1 cellular context compared by ENCODE assay signal in the genomic region with DNA sequence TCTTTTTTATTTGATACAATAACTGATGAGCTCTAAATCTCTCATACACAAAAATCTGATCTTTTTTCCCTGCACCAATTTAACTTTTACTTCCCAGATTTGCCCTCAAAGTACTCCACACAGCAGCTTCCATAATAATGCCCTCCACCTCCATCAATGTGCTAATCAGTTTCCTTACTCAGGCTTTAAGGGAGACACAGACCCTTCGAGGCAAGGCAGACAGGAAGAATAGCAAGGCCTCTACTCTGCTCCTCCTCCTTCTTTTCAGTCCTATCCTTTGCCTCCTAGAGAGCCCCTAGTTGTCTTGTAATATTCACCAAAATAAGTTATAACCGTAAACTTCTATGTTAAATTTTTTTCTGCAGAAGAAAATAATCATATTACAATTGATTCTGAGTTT.
TF ChIP-seq lines count a peak whose summit lies in the region.

No MANE protein-coding gene starts in this region.

TF ChIP-seq in GM23338, 12 proteins besides CTCF, POLR2A, EP300 and RAD21 (continued from another document):
- TF ChIP-seq, protein P1, sequence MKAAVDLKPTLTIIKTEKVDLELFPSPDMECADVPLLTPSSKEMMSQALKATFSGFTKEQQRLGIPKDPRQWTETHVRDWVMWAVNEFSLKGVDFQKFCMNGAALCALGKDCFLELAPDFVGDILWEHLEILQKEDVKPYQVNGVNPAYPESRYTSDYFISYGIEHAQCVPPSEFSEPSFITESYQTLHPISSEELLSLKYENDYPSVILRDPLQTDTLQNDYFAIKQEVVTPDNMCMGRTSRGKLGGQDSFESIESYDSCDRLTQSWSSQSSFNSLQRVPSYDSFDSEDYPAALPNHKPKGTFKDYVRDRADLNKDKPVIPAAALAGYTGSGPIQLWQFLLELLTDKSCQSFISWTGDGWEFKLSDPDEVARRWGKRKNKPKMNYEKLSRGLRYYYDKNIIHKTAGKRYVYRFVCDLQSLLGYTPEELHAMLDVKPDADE (IDR thresholded peaks at IDR 0.05): no peak
- TF ChIP-seq, protein P2, sequence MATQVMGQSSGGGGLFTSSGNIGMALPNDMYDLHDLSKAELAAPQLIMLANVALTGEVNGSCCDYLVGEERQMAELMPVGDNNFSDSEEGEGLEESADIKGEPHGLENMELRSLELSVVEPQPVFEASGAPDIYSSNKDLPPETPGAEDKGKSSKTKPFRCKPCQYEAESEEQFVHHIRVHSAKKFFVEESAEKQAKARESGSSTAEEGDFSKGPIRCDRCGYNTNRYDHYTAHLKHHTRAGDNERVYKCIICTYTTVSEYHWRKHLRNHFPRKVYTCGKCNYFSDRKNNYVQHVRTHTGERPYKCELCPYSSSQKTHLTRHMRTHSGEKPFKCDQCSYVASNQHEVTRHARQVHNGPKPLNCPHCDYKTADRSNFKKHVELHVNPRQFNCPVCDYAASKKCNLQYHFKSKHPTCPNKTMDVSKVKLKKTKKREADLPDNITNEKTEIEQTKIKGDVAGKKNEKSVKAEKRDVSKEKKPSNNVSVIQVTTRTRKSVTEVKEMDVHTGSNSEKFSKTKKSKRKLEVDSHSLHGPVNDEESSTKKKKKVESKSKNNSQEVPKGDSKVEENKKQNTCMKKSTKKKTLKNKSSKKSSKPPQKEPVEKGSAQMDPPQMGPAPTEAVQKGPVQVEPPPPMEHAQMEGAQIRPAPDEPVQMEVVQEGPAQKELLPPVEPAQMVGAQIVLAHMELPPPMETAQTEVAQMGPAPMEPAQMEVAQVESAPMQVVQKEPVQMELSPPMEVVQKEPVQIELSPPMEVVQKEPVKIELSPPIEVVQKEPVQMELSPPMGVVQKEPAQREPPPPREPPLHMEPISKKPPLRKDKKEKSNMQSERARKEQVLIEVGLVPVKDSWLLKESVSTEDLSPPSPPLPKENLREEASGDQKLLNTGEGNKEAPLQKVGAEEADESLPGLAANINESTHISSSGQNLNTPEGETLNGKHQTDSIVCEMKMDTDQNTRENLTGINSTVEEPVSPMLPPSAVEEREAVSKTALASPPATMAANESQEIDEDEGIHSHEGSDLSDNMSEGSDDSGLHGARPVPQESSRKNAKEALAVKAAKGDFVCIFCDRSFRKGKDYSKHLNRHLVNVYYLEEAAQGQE (IDR thresholded peaks at IDR 0.05; ENCODE audit: unreplicated experiment): no peak
- TF ChIP-seq POLR2AphosphoS5 (IDR thresholded peaks at IDR 0.05; ENCODE audit: low read depth) (no peak), JUNB (IDR thresholded peaks at IDR 0.05; ENCODE audit: unreplicated experiment) (no peak), NANOG (IDR thresholded peaks at IDR 0.05; ENCODE audit: borderline replicate concordance) (no peak), EZH2phosphoT487 (IDR thresholded peaks at IDR 0.05; ENCODE audit: unreplicated experiment) (no peak), ZNF331 (CRISPR knock-in tag; IDR thresholded peaks at IDR 0.05; ENCODE audit: low read depth) (no peak), ZNF114 (CRISPR knock-in tag; IDR thresholded peaks at IDR 0.05) (no peak), CREB1 (CRISPR knock-in tag; IDR thresholded peaks at IDR 0.05; ENCODE audit: low read depth) (no peak), STAT1 (IDR thresholded peaks at IDR 0.05; ENCODE audit: unreplicated experiment) (no peak)
